Comparison of ENCODE assay signal across 8 cellular contexts in genomic region chr1:27357281-27358037, GRCh38. TPM values are rescaled to one million over a fixed set of nuclear protein-coding genes. Genes with fewer than 3 reads are reported as not detected.
DNase-seq lines count a peak whose midpoint lies in the region; ATAC-seq and TF ChIP-seq lines count a peak whose summit lies in the region.

No MANE protein-coding gene starts in this region.

- no peaks in the 10 kb centered on the region for H4K20me1 ChIP-seq in PC-3 (ENCODE audit: low read length)
- H4K20me1 ChIP-seq in neural cell (ENCODE audit: insufficient read depth), result no peaks in the 10 kb centered on the region

- H2AFZ ChIP-seq in PC-3 (ENCODE audit: low read length) (no peak overlapping the region), neural cell (ENCODE audit: low read depth, low read length) (no peak overlapping the region)

- no peaks in the 10 kb centered on the region for H3K9me3 ChIP-seq in PC-3 (ENCODE audit: low read length)
- no peaks in the 10 kb centered on the region for H3K9me3 ChIP-seq in neural cell (ENCODE audit: low read length)

- H3K9ac ChIP-seq in PC-3 (ENCODE audit: low read length), result no peak overlapping the region
- H3K9ac ChIP-seq in neural cell (ENCODE audit: low read length), result no peak overlapping the region

- BruUV-seq in PC-3 (replicated peaks; lab: Mats Ljungman, UMichigan), result TSS peak; percentile 10

- no peaks in the 10 kb centered on the region for H3K27me3 ChIP-seq in PC-3 (ENCODE audit: low read length)
- H3K27me3 ChIP-seq in neural cell (ENCODE audit: insufficient read depth, low read depth, low read length), result peaks cover 24% of the 10 kb centered on the region

- H3K79me2 ChIP-seq in PC-3 (ENCODE audit: low read length), result no peaks in the 10 kb centered on the region
- no peaks in the 10 kb centered on the region for H3K79me2 ChIP-seq in neural cell (replicated peaks; ENCODE audit: insufficient read depth, low read length)

- peak; percentile 91 for DNase-seq in D341Med (ENCODE audit: low spot score)
- DNase-seq in PC-3, result peak; percentile 44
- DNase-seq in activated T-cell treated with anti-CD3 and anti-CD28 coated beads, Interleukin-2, amount 50 U/mL, for 48 hours, result peak; percentile 86 to 92
- DNase-seq in fibroblast of mammary gland (ENCODE audit: low read depth), result peak; percentile 43
- peak in 37 of 49 donors; percentile 1 to 75 (median 37) for DNase-seq in substantia nigra (lab: John Stamatoyannopoulos, UW)

- H3F3A ChIP-seq in PC-3 (ENCODE audit: low read length, unreplicated experiment) (no peaks in the 10 kb centered on the region), neural cell (ENCODE audit: insufficient read depth, low read length, poor library complexity, severe bottlenecking) (no peaks in the 10 kb centered on the region)

- intact Hi-C loops in PC-3 (cut with micrococcal nuclease), result no loop called here

- H3K27ac ChIP-seq in PC-3 (ENCODE audit: low read length) (no peak overlapping the region), neural cell (ENCODE audit: low read length) (no peak overlapping the region), substantia nigra (ENCODE audit: low read depth, low read length, poor library complexity, severe bottlenecking) (no peak overlapping the region)

- H3K9me2 ChIP-seq in PC-3 (replicated peaks; ENCODE audit: low read length), result no peaks in the 10 kb centered on the region
- H3K9me2 ChIP-seq in neural cell (ENCODE audit: insufficient read depth, low read length), result no peaks in the 10 kb centered on the region

- TF ChIP-seq RAD21 in neural cell (conservative IDR thresholded peaks at IDR 0.05), result peak; percentile 54

- H3K4me3 ChIP-seq in PC-3 (ENCODE audit: low read length) (no peak overlapping the region), fibroblast of mammary gland (ENCODE audit: control insufficient read depth, low read depth, low read length) (no peak overlapping the region), neural cell (ENCODE audit: low read length) (no peak overlapping the region)

- H3K36me3 ChIP-seq in PC-3 (ENCODE audit: low read depth, low read length) (peaks cover 12% of the 10 kb centered on the region), neural cell (ENCODE audit: insufficient read depth, low read length) (no peaks in the 10 kb centered on the region)

- TF ChIP-seq CTCF in PC-3 (conservative IDR thresholded peaks at IDR 0.05; ENCODE audit: low read depth, low read length) (peak; percentile 88), fibroblast of mammary gland (conservative IDR thresholded peaks at IDR 0.05; ENCODE audit: control insufficient read depth, insufficient read depth, low read depth, low read length) (peak; percentile 71), neural cell (IDR thresholded peaks at IDR 0.05; ENCODE audit: poor library complexity, severe bottlenecking) (peak; percentile 74)

- H3K4me2 ChIP-seq in PC-3 (ENCODE audit: low read length) (no peak overlapping the region), neural cell (ENCODE audit: low read length) (no peak overlapping the region)

- POLR2A ChIA-PET in PC-3 (lab: Charles Lee; ENCODE audit: unreplicated experiment), result no interaction called here

- no peak for TF ChIP-seq EP300 in neural cell (conservative IDR thresholded peaks at IDR 0.05; ENCODE audit: poor library complexity, severe bottlenecking)

- CTCF ChIA-PET in PC-3 (lab: Charles Lee), result interaction anchor here (0.6 to 1.5 kb wide), 2 partner anchors 9 to 314 kb away, joined by 4 to 5 read pairs; partner anchors contain the start of gene MAP3K6

- H3K4me1 ChIP-seq in PC-3 (ENCODE audit: insufficient read depth, low read length), result no peaks in the 10 kb centered on the region

- ATAC-seq in HG02798 (IDR thresholded peaks at IDR 0.05; ENCODE audit: poor library complexity, unreplicated experiment), result peak; percentile 47
- ATAC-seq in PC-3, result peak; percentile 75
- ATAC-seq in GM21381 (IDR thresholded peaks at IDR 0.05; ENCODE audit: unreplicated experiment), result no peak

TF ChIP-seq in neural cell, 6 proteins besides CTCF, POLR2A, EP300 and RAD21:
- no peak for TF ChIP-seq REST (IDR thresholded peaks at IDR 0.05; ENCODE audit: borderline replicate concordance)
- TF ChIP-seq SMC3 (conservative IDR thresholded peaks at IDR 0.05; ENCODE audit: poor library complexity), result peak; percentile 68
TF ChIP-seq in neural cell: peak in this region for 1.

RNA-seq across cellular contexts. Expression of gene MAP3K6, which starts 9.3 kb away (rescaled TPM):
- 25.1 and 44.5 TPM in 2 replicates for total RNA-seq in PC-3 (2014; rRNA removed)
- polyA plus RNA-seq in neural cell, result 1.6 and 4.4 TPM in 2 replicates
- 1.2 and 1.6 TPM in 2 replicates for polyA minus RNA-seq in neural cell

RNA-seq across cellular contexts. Expression of gene SYTL1, which starts 15.6 kb away (rescaled TPM):
- total RNA-seq in PC-3 (2014; rRNA removed), result 26.8 and 34.3 TPM in 2 replicates
- polyA plus RNA-seq in neural cell, result not detected in 2 replicates
- 0.46 TPM in 1 of 2 replicates, not detected in the other for polyA minus RNA-seq in neural cell

RNA-seq across cellular contexts. Expression of gene FCN3, which starts 17.2 kb away (rescaled TPM):
- not detected in 2 replicates for total RNA-seq in PC-3 (2014; rRNA removed)
- polyA plus RNA-seq in neural cell, result not detected in 2 replicates
- not detected in 2 replicates for polyA minus RNA-seq in neural cell

RNA-seq across cellular contexts. Expression of gene CD164L2, which starts 25.7 kb away (rescaled TPM):
- total RNA-seq in PC-3 (2014; rRNA removed), result 0.40 and 0.47 TPM in 2 replicates
- polyA plus RNA-seq in neural cell, result not detected in 2 replicates
- not detected in 2 replicates for polyA minus RNA-seq in neural cell

RNA-seq across cellular contexts. Expression of gene GPR3, which starts 35.0 kb away (rescaled TPM):
- 4.7 TPM in 2 replicates for total RNA-seq in PC-3 (2014; rRNA removed)
- 0.12 and 0.54 TPM in 2 replicates for polyA plus RNA-seq in neural cell
- polyA minus RNA-seq in neural cell, result 1.2 and 2.7 TPM in 2 replicates

Comparison
In these comparisons a context has a peak if more than half of its experiments do, and no peak if none do; other contexts are left out.
1. DNase-seq: peak in every context shown above with its lines; median percentile 91 in D341Med; 89 in activated T-cell treated with anti-CD3 and anti-CD28 coated beads, Interleukin-2, amount 50 U/mL, for 48 hours; 44 in PC-3; 43 in fibroblast of mammary gland; 37 in substantia nigra.